ENCODE assay signal across 10 cellular contexts in the genomic region with DNA sequence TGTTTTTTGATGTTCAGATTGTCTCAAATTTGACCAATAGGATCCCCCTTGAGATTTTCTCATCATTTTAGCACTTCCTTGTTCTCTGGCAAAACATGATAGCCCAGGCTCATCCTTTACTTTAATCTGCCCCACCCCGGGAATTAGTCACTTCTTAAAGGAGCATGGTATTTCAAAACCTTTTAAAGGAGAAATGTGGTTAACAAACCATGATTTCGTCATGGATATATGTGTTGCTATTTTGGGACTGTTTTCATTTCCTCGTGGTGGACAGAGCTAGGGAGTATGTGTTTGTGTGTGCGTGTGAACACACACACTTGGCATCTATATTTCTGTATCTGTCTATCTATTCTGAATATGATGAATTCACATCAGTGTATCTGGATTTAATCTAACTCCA.
DNase-seq lines count a peak whose midpoint lies in the region; ATAC-seq, FAIRE-seq and TF ChIP-seq lines count a peak whose summit lies in the region.
"Had no signal": no experiment of that assay in that cellular context is flagged by ENCODE, and none has a peak within 500 bp of the region (broad histone marks: within the 10 kb centered on the region; RNA-seq: fewer than 3 reads in every experiment).

No MANE protein-coding gene starts in this region.

- TF ChIP-seq RAD21 in HepG2 (CRISPR knock-in tag; IDR thresholded peaks at IDR 0.05): no peak

- POLR2A ChIA-PET in HepG2 (lab: Yijun Ruan, JAX): no interaction called here

- peaks cover 4% of the 10 kb centered on the region for H3K79me2 ChIP-seq in astrocyte (ENCODE audit: insufficient read depth, low read length)
- H3K79me2 ChIP-seq in HepG2 (ENCODE audit: insufficient read depth, low read length): no peaks in the 10 kb centered on the region

- no TSS peak for BruUV-seq in HepG2 (replicated peaks; lab: Mats Ljungman, UMichigan)

- peak overlapping the region; percentile 83 for H3K27ac Mint-ChIP-seq in astrocyte (ENCODE audit: unreplicated experiment)

- H3K27ac ChIP-seq in astrocyte (ENCODE audit: low read depth, low read length) (peak overlapping the region; percentile 79), lower lobe of right lung (no peak overlapping the region), HepG2 (ENCODE audit: extremely low read length, insufficient read depth, low read length) (no peak overlapping the region)

- H3K4me1 ChIP-seq in astrocyte (ENCODE audit: insufficient read depth, low read length) (peaks cover 8% of the 10 kb centered on the region), lower lobe of right lung (no peaks in the 10 kb centered on the region), HepG2 (ENCODE audit: insufficient read depth, low read length) (no peaks in the 10 kb centered on the region)

- intact Hi-C loops in lower lobe of right lung (cut with DNase I): no loop called here
- intact Hi-C loops in HepG2 (cut with micrococcal nuclease; ENCODE audit: unreplicated experiment): no loop called here

- H3K4me2 ChIP-seq in astrocyte (ENCODE audit: low read length) (peak overlapping the region; percentile 48), HepG2 (ENCODE audit: low read depth, low read length) (no peak overlapping the region)

- peaks cover 18% of the 10 kb centered on the region for H3K36me3 Mint-ChIP-seq in astrocyte (ENCODE audit: low read depth, unreplicated experiment)

- H3K4me3 ChIP-seq in astrocyte (ENCODE audit: insufficient read depth, low read depth, low read length): no peak overlapping the region
- H3K4me3 ChIP-seq in lower lobe of right lung: no peak overlapping the region
- H3K4me3 ChIP-seq in HepG2 (replicated peaks in 1 of 3; ENCODE audit: insufficient read depth in 1 of 3, low read depth in 2 of 3, low read length in 3 of 3): no peak overlapping the region

- TF ChIP-seq CTCF in astrocyte (IDR thresholded peaks at IDR 0.05; ENCODE audit: insufficient read depth, low read depth, low read length) (no peak), lower lobe of right lung (IDR thresholded peaks at IDR 0.05) (no peak), HepG2 (CRISPR knock-in tag; IDR thresholded peaks at IDR 0.05) (no peak), GM10266 (IDR thresholded peaks at IDR 0.05; ENCODE audit: control insufficient read depth, insufficient read depth, low read depth, missing control alignments) (no peak)

- H3K9me3 Mint-ChIP-seq in astrocyte (ENCODE audit: unreplicated experiment): no peaks in the 10 kb centered on the region

- H3K9ac ChIP-seq in astrocyte (ENCODE audit: low read length) (peak overlapping the region; percentile 47), HepG2 (ENCODE audit: insufficient read depth, low read depth, low read length) (no peak overlapping the region)

- peaks cover 43% of the 10 kb centered on the region for H3K36me3 ChIP-seq in astrocyte (ENCODE audit: insufficient read depth, low read length)
- H3K36me3 ChIP-seq in lower lobe of right lung: peaks cover 98% of the 10 kb centered on the region
- peaks cover 26 to 70% of the 10 kb centered on the region in 2 experiments for H3K36me3 ChIP-seq in HepG2 (replicated peaks in 1 of 2; ENCODE audit: control insufficient read depth in 1 of 2, insufficient read depth in 2 of 2, low read length in 2 of 2)

- H3K4me1 Mint-ChIP-seq in astrocyte (ENCODE audit: low read depth, unreplicated experiment): peaks cover 13% of the 10 kb centered on the region

- DNase-seq in AML-193 (lab: John Stamatoyannopoulos, UW): peak; percentile 93 to 97
- DNase-seq in LoVo (ENCODE audit: low spot score): peak; percentile 12
- DNase-seq in astrocyte (ENCODE audit: low read depth): peak; percentile 90
- DNase-seq in lower lobe of right lung: no peak
- DNase-seq in hippocampal formation (lab: John Stamatoyannopoulos, UW): no peak
- no peak for DNase-seq in HepG2 (ENCODE audit: low spot score)
- no peak for DNase-seq in GM10266 (ENCODE audit: extremely low spot score)
- DNase-seq: NCI-H2227 treated with DMSO at 0.1 percent for 48 hours; stimulated activated CD4-positive, alpha-beta T cell treated with anti-CD3 and anti-CD28 coated beads, Interleukin-4, amount 100 ng/mL, for 4 hours had no signal

- no peak for TF ChIP-seq POLR2A in HepG2 (IDR thresholded peaks at IDR 0.05; ENCODE audit: insufficient read depth in 1 of 2, low read depth in 2 of 2, low read length in 2 of 2)

- H3K9me3 ChIP-seq in astrocyte (ENCODE audit: insufficient read depth, low read depth, low read length) (no peaks in the 10 kb centered on the region), lower lobe of right lung (no peaks in the 10 kb centered on the region), HepG2 (ENCODE audit: low read length) (no peaks in the 10 kb centered on the region)

- no peak for TF ChIP-seq EP300 in HepG2 (IDR thresholded peaks at IDR 0.05; ENCODE audit: low read depth in 2 of 2, low read length in 2 of 2)
- TF ChIP-seq EP300 in HepG2 (CRISPR knock-in tag; IDR thresholded peaks at IDR 0.05; ENCODE audit: borderline replicate concordance): no peak

- peak overlapping the region; percentile 52 for H3K4me3 Mint-ChIP-seq in astrocyte (ENCODE audit: unreplicated experiment)

- FAIRE-seq in astrocyte (lab: Jason Lieb, UNC) (peak; percentile 92), HepG2 (lab: Jason Lieb, UNC) (no peak)

- no peaks in the 10 kb centered on the region for H3K27me3 Mint-ChIP-seq in astrocyte (ENCODE audit: low read depth, unreplicated experiment)

- in situ Hi-C loops in HepG2 (cut with HindIII; ENCODE audit: extremely low pct_ligation_motif_present, low pct_unique_long_range_greater_than_20kb): no loop called here

- H4K20me1 ChIP-seq in astrocyte (ENCODE audit: insufficient read depth, low read length) (peaks cover 8% of the 10 kb centered on the region), HepG2 (ENCODE audit: insufficient read depth, low read length) (no peaks in the 10 kb centered on the region)

- H2AFZ ChIP-seq in astrocyte (ENCODE audit: low read depth, low read length) (no peak overlapping the region), HepG2 (ENCODE audit: low read length) (no peak overlapping the region)

- no peaks in the 10 kb centered on the region for H3K27me3 ChIP-seq in astrocyte (ENCODE audit: insufficient read depth, low read length)
- no peaks in the 10 kb centered on the region for H3K27me3 ChIP-seq in lower lobe of right lung (ENCODE audit: low read depth)
- H3K27me3 ChIP-seq in HepG2 (ENCODE audit: control insufficient read depth in 1 of 2, insufficient read depth in 2 of 2, low read length in 2 of 2): no peaks in the 10 kb centered on the region

- CTCF ChIA-PET in HepG2 (lab: Yijun Ruan, JAX; ENCODE audit: low intra/inter-chr PET ratio, low total read pairs): no interaction called here

- WGBS in HepG2 (ENCODE audit: low lambda C conversion rate): 89% methylated on average over 4 of the region's 4 CpGs

- ATAC-seq in lower lobe of right lung (peak; percentile 77 to 85), HepG2 (no peak), HG02610 (IDR thresholded peaks at IDR 0.05; ENCODE audit: unreplicated experiment) (no peak)

TF ChIP-seq in HepG2, 621 proteins besides CTCF, POLR2A, EP300 and RAD21:
- TF ChIP-seq JUN (CRISPR knock-in tag; IDR thresholded peaks at IDR 0.05) (no peak), SRSF4 (IDR thresholded peaks at IDR 0.05; ENCODE audit: low read depth, low read length, poor library complexity, severe bottlenecking) (no peak), ZNF224 (CRISPR knock-in tag; IDR thresholded peaks at IDR 0.05) (no peak)
TF ChIP-seq in HepG2: peak in this region for 0.

Comparison
In these comparisons a context has a peak if more than half of its experiments do, and no peak if none do; other contexts are left out.
1. DNase-seq: peak in AML-193 (2 of 2), LoVo (single experiment) and astrocyte (single experiment); none in lower lobe of right lung (single experiment), hippocampal formation (0 of 2), HepG2 (single experiment) and GM10266 (single experiment).
2. ATAC-seq: peak in lower lobe of right lung (2 of 2); none in HepG2 (single experiment) and HG02610 (single experiment).